22 cellular contexts compared by ENCODE assay signal in genomic region chr15:89630260-89630659, GRCh38. TPM values are rescaled to one million over a fixed set of nuclear protein-coding genes. Genes with fewer than 3 reads are reported as not detected.
"Had no signal": no experiment of that assay in that cellular context is flagged by ENCODE, and none has a peak within 500 bp of the region (broad histone marks: within the 10 kb centered on the region; RNA-seq: fewer than 3 reads in every experiment).

No MANE protein-coding gene starts in this region.

- ATAC-seq: activated T-helper 17 cell treated with anti-CD3 and anti-CD28 coated beads, Interleukin-2, amount 50 U/mL, for 72 hours; stimulated activated memory B cell treated with anti-CD40 and anti-IgM and Interleukin-4, amounts not matched to agents 10 μg/mL and 1 μg/mL and 100 μg/mL, for 72 hours had no signal

- H3K27ac ChIP-seq: adrenal gland, ascending aorta, brain microvascular endothelial cell, left ventricle myocardium inferior, right lobe of liver, skin epidermis, transverse colon, uterus had no signal

- H3K4me3 Mint-ChIP-seq: activated CD4-positive, alpha-beta memory T cell treated with anti-CD3 and anti-CD28 coated beads, Interleukin-2, amount 10 ng/mL, durations not matched to agents 7 days and 5 days; activated naive CD8-positive, alpha-beta T cell; activated T-cell treated with anti-CD3 and anti-CD28 coated beads, Interleukin-2, amount 50 U/mL, for 24 hours; activated T-helper 17 cell treated with anti-CD3 and anti-CD28 coated beads, Interleukin-2, amount 50 U/mL, for 72 hours; immature natural killer cell; nephron progenitor cell; stimulated activated memory B cell treated with anti-CD40 and anti-IgM and Interleukin-4, amounts not matched to agents 10 μg/mL and 1 μg/mL and 100 μg/mL, for 72 hours had no signal

- H3K27ac Mint-ChIP-seq: activated CD4-positive, alpha-beta memory T cell treated with anti-CD3 and anti-CD28 coated beads, Interleukin-2, amount 10 ng/mL, durations not matched to agents 7 days and 5 days; activated naive CD8-positive, alpha-beta T cell; activated T-cell treated with anti-CD3 and anti-CD28 coated beads, Interleukin-2, amount 50 U/mL, for 24 hours; activated T-helper 17 cell treated with anti-CD3 and anti-CD28 coated beads, Interleukin-2, amount 50 U/mL, for 72 hours; stimulated activated memory B cell treated with anti-CD40 and anti-IgM and Interleukin-4, amounts not matched to agents 10 μg/mL and 1 μg/mL and 100 μg/mL, for 72 hours had no signal

- DNase-seq: activated CD4-positive, alpha-beta memory T cell treated with anti-CD3 and anti-CD28 coated beads, Interleukin-2, amount 10 ng/mL, durations not matched to agents 7 days and 5 days; activated CD4-positive, alpha-beta T cell treated with anti-CD3 and anti-CD28 coated beads for 48 hours; activated naive CD4-positive, alpha-beta T cell; activated T-cell treated with anti-CD3 and anti-CD28 coated beads, Interleukin-2, amount 50 U/mL, for 24 hours; brain microvascular endothelial cell; effector memory CD4-positive, alpha-beta T cell; foreskin melanocyte; immature natural killer cell; left ventricle myocardium inferior; nephron progenitor cell; transverse colon; uterus had no signal

- H3K27me3 Mint-ChIP-seq: activated CD4-positive, alpha-beta memory T cell treated with anti-CD3 and anti-CD28 coated beads, Interleukin-2, amount 10 ng/mL, durations not matched to agents 7 days and 5 days; activated naive CD8-positive, alpha-beta T cell; activated T-helper 17 cell treated with anti-CD3 and anti-CD28 coated beads, Interleukin-2, amount 50 U/mL, for 72 hours; stimulated activated memory B cell treated with anti-CD40 and anti-IgM and Interleukin-4, amounts not matched to agents 10 μg/mL and 1 μg/mL and 100 μg/mL, for 72 hours had no signal

- H3K27me3 ChIP-seq: adrenal gland, ascending aorta, brain microvascular endothelial cell, right lobe of liver, transverse colon, uterus had no signal

- H3K36me3 ChIP-seq: right lobe of liver, transverse colon, uterus had no signal

- H3K4me1 Mint-ChIP-seq: activated CD4-positive, alpha-beta memory T cell treated with anti-CD3 and anti-CD28 coated beads, Interleukin-2, amount 10 ng/mL, durations not matched to agents 7 days and 5 days; activated T-helper 17 cell treated with anti-CD3 and anti-CD28 coated beads, Interleukin-2, amount 50 U/mL, for 72 hours; immature natural killer cell; nephron progenitor cell had no signal

- H3K4me1 ChIP-seq: adrenal gland, ascending aorta, left ventricle myocardium inferior, right lobe of liver, transverse colon, uterus had no signal

- H3K4me3 ChIP-seq: adrenal gland, ascending aorta, left ventricle myocardium inferior, right lobe of liver, skin epidermis, transverse colon, uterus had no signal

- H3K9me3 Mint-ChIP-seq: activated T-helper 17 cell treated with anti-CD3 and anti-CD28 coated beads, Interleukin-2, amount 50 U/mL, for 72 hours had no signal

- H3K9me3 ChIP-seq: adrenal gland, ascending aorta, left ventricle myocardium inferior, right lobe of liver, transverse colon, uterus had no signal

RNA-seq across cellular contexts. Expression of gene PLIN1, which starts 48.9 kb away (rescaled TPM):
- total RNA-seq: dermis microvascular lymphatic vessel endothelial cell; endothelial cell of umbilical vein; T-helper 2 cell treated with Interferon-gamma antibody and Interleukin-4, amounts not matched to agents 100 ng/mL and 5 ng/mL, for 36 hours had no signal
- polyA plus RNA-seq: immature natural killer cell had no signal

RNA-seq across cellular contexts. Expression of gene TICRR, which starts 55.0 kb away (rescaled TPM):
- total RNA-seq: ascending aorta had no signal
